In the genomic region with DNA sequence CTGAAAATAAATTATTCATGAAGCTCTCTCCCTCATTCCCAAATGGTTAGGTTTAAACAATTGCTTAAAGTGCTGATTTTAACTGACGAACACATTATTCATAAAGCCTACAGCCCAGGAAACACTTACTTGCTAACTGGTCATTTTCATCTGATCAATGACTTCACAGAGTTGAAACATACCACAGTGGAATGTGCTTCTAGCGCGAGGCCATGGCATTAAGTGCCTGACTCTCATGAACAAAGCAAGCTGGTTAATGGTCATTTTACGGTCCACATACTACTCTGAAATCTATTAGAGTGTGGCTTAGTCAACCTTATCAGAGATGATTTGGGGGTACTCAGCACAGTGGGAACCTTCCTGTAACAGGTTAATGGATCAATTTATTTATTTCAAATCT, we compare ENCODE assay signal across 13 cellular contexts.
DNase-seq lines count a peak whose midpoint lies in the region; TF ChIP-seq lines count a peak whose summit lies in the region.
"Had no signal": no experiment of that assay in that cellular context is flagged by ENCODE, and none has a peak within 500 bp of the region (broad histone marks: within the 10 kb centered on the region; RNA-seq: fewer than 3 reads in every experiment).

No MANE protein-coding gene starts in this region.

- H3K27ac ChIP-seq in HUES48 (ENCODE audit: low read depth, low read length): peak overlapping the region; percentile 1
- no peak overlapping the region for H3K27ac ChIP-seq in mammary epithelial cell (ENCODE audit: insufficient read depth, low read depth, low read length)
- H3K27ac ChIP-seq: BLaER1 treated with 17β-estradiol and CSF1 and Interleukin-3, amounts not matched to agents 10 nM and 100 nM; HL-60 had no signal

- no TSS peak for BruUV-seq in mammary epithelial cell (replicated peaks; lab: Mats Ljungman, UMichigan)

- H2AFZ ChIP-seq in mammary epithelial cell (ENCODE audit: low read depth, low read length): no peak overlapping the region

- peaks cover 4% of the 10 kb centered on the region for H3K79me2 ChIP-seq in mammary epithelial cell (ENCODE audit: insufficient read depth, low read length)

- no peak overlapping the region for H3K4me3 ChIP-seq in HUES48 (ENCODE audit: low read depth, low read length)
- no peak overlapping the region for H3K4me3 ChIP-seq in mammary epithelial cell (replicated peaks in 1 of 3; ENCODE audit: insufficient read depth in 1 of 3, low read depth in 2 of 3, low read length in 3 of 3)
- H3K4me3 ChIP-seq: BLaER1 treated with 17β-estradiol and CSF1 and Interleukin-3, amounts not matched to agents 10 nM and 100 nM; HAP-1 had no signal

- DNase-seq in foreskin melanocyte (peak; percentile 59), left kidney (ENCODE audit: low read depth, low spot score) (peak; percentile 65), mammary epithelial cell (no peak), hippocampal formation (lab: John Stamatoyannopoulos, UW) (no peak)
- no peak for DNase-seq in activated T-cell treated with anti-CD3 and anti-CD28 coated beads, Interleukin-2, amount 50 U/mL, for 1 hour
- DNase-seq in activated T-cell treated with anti-CD3 and anti-CD28 coated beads, Interleukin-2, amount 50 U/mL, for 48 hours: no peak
- DNase-seq: Calu3; CD8-positive, alpha-beta T cell; IMR-90 had no signal

- WGBS in mammary epithelial cell (ENCODE audit: low coverage, missing lambda C conversion rate): 89% methylated on average over 4 of the region's 4 CpGs

- CTCF ChIA-PET in mammary epithelial cell (lab: Charles Lee; ENCODE audit: low non-redundant PET): no interaction called here

- H3K4me1 ChIP-seq in HUES48 (ENCODE audit: control insufficient read depth, insufficient read depth, low read length): peaks cover 23% of the 10 kb centered on the region
- peaks cover 15% of the 10 kb centered on the region for H3K4me1 ChIP-seq in mammary epithelial cell (ENCODE audit: insufficient read depth, low read length)

- peaks cover 44% of the 10 kb centered on the region for H3K27me3 ChIP-seq in HUES48 (ENCODE audit: control insufficient read depth, insufficient read depth, low read length)
- H3K27me3 ChIP-seq in mammary epithelial cell (ENCODE audit: insufficient read depth, low read length): no peaks in the 10 kb centered on the region
- H3K27me3 ChIP-seq: BLaER1 treated with 17β-estradiol and CSF1 and Interleukin-3, amounts not matched to agents 10 nM and 100 nM had no signal

- H3K9ac ChIP-seq in HUES48 (ENCODE audit: low read depth, low read length) (no peak overlapping the region), mammary epithelial cell (ENCODE audit: insufficient read depth, low read length) (no peak overlapping the region)
- H3K9ac ChIP-seq: BLaER1 treated with 17β-estradiol and CSF1 and Interleukin-3, amounts not matched to agents 10 nM and 100 nM had no signal

- in situ Hi-C loops in mammary epithelial cell (cut with MboI; ENCODE audit: low sequenced_read_pairs in 2 of 2): no loop called here

- no peak for TF ChIP-seq CTCF in mammary epithelial cell (conservative IDR thresholded peaks at IDR 0.05 in 1 of 2, IDR thresholded peaks at IDR 0.05 in 1 of 2; ENCODE audit: extremely low read depth in 1 of 2, insufficient read depth in 1 of 2, low read depth in 1 of 2, low read length in 2 of 2)

- H3K36me3 ChIP-seq in HUES48 (ENCODE audit: control insufficient read depth, insufficient read depth, low read length): no peaks in the 10 kb centered on the region
- H3K36me3 ChIP-seq in mammary epithelial cell (ENCODE audit: insufficient read depth, low read length): no peaks in the 10 kb centered on the region
- H3K36me3 ChIP-seq: HAP-1 had no signal

- H3K4me2 ChIP-seq in mammary epithelial cell (ENCODE audit: insufficient read depth, low read depth, low read length): no peak overlapping the region
- H3K4me2 ChIP-seq: BLaER1 treated with 17β-estradiol and CSF1 and Interleukin-3, amounts not matched to agents 10 nM and 100 nM had no signal

- intact Hi-C loops in mammary epithelial cell (cut with micrococcal nuclease): loop anchor here (10.0 kb wide), 1 partner anchor 110 kb away; a partner anchor contains a TSS

- dilution Hi-C loops in mammary epithelial cell (cut with HindIII; ENCODE audit: low sequenced_read_pairs): no loop called here

- no peaks in the 10 kb centered on the region for H4K20me1 ChIP-seq in mammary epithelial cell (ENCODE audit: insufficient read depth, low read length)

- H3K9me3 ChIP-seq in HUES48 (ENCODE audit: control insufficient read depth, insufficient read depth, low read length) (no peaks in the 10 kb centered on the region), mammary epithelial cell (replicated peaks; ENCODE audit: insufficient read depth, low read length) (no peaks in the 10 kb centered on the region)
- H3K9me3 ChIP-seq: BLaER1 treated with 17β-estradiol and CSF1 and Interleukin-3, amounts not matched to agents 10 nM and 100 nM; HAP-1 had no signal

Comparison
In these comparisons a context has a peak if more than half of its experiments do, and no peak if none do; other contexts are left out.
1. DNase-seq: peak in foreskin melanocyte (single experiment) and left kidney (single experiment); none in activated T-cell treated with anti-CD3 and anti-CD28 coated beads, Interleukin-2, amount 50 U/mL, for 1 hour (single experiment), mammary epithelial cell (single experiment), activated T-cell treated with anti-CD3 and anti-CD28 coated beads, Interleukin-2, amount 50 U/mL, for 48 hours (0 of 2) and hippocampal formation (0 of 2).